Comparison of ENCODE assay signal across 1 cellular context in genomic region chr6:10314163-10314955, GRCh38.
TF ChIP-seq lines count a peak whose summit lies in the region.

No MANE protein-coding gene starts in this region.

TF ChIP-seq in K562, 482 proteins besides CTCF, POLR2A, EP300 and RAD21 (continued from another document and continues in another):
- TF ChIP-seq, protein P1, sequence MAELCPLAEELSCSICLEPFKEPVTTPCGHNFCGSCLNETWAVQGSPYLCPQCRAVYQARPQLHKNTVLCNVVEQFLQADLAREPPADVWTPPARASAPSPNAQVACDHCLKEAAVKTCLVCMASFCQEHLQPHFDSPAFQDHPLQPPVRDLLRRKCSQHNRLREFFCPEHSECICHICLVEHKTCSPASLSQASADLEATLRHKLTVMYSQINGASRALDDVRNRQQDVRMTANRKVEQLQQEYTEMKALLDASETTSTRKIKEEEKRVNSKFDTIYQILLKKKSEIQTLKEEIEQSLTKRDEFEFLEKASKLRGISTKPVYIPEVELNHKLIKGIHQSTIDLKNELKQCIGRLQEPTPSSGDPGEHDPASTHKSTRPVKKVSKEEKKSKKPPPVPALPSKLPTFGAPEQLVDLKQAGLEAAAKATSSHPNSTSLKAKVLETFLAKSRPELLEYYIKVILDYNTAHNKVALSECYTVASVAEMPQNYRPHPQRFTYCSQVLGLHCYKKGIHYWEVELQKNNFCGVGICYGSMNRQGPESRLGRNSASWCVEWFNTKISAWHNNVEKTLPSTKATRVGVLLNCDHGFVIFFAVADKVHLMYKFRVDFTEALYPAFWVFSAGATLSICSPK (IDR thresholded peaks at IDR 0.05; ENCODE audit: borderline replicate concordance) = no peak
- TF ChIP-seq ZNF143 (CRISPR knock-in tag; IDR thresholded peaks at IDR 0.05) (no peak), WHSC1 (IDR thresholded peaks at IDR 0.05; ENCODE audit: low read length) (no peak), ZNF23 (CRISPR knock-in tag; IDR thresholded peaks at IDR 0.05) (no peak), OTX1 (CRISPR knock-in tag; IDR thresholded peaks at IDR 0.05) (no peak), YBX1 (IDR thresholded peaks at IDR 0.05) (no peak), POLR2H (tag; IDR thresholded peaks at IDR 0.05; ENCODE audit: low read depth) (no peak), RNF219 (CRISPR knock-in tag; IDR thresholded peaks at IDR 0.05) (no peak), ZBTB40 (IDR thresholded peaks at IDR 0.05) (no peak; the same call in 1 of the 2 replicates), ZBTB40 (CRISPR knock-in tag; IDR thresholded peaks at IDR 0.05) (no peak), GTF2B (IDR thresholded peaks at IDR 0.05; ENCODE audit: extremely low read depth, insufficient read length) (no peak), MTA3 (IDR thresholded peaks at IDR 0.05; ENCODE audit: borderline replicate concordance) (no peak; the same call in 1 of the 2 replicates), AFF4 (CRISPR knock-in tag; IDR thresholded peaks at IDR 0.05) (no peak), NEUROD1 (IDR thresholded peaks at IDR 0.05; ENCODE audit: borderline replicate concordance, low read depth, low read length, partially characterized antibody) (peak; percentile 31), FIP1L1 (IDR thresholded peaks at IDR 0.05; ENCODE audit: low read depth, low read length, poor library complexity, severe bottlenecking) (no peak), MXI1 (IDR thresholded peaks at IDR 0.05; ENCODE audit: low read depth, low read length) (no peak), SRF (CRISPR knock-in tag; IDR thresholded peaks at IDR 0.05) (no peak), RHOXF2B (CRISPR knock-in tag; conservative IDR thresholded peaks at IDR 0.05) (no peak), FOSL1 (tag; conservative IDR thresholded peaks at IDR 0.05) (peak; percentile 71), POLR2AphosphoS5 (IDR thresholded peaks at IDR 0.05; ENCODE audit: control insufficient read depth, insufficient read depth, low read depth, low read length) (no peak), ZNF174 (CRISPR knock-in tag; IDR thresholded peaks at IDR 0.05) (no peak), ATF1 (CRISPR knock-in tag; IDR thresholded peaks at IDR 0.05) (no peak), ATF1 (tag; IDR thresholded peaks at IDR 0.05) (peak; percentile 93), ZNF224 (CRISPR knock-in tag; IDR thresholded peaks at IDR 0.05) (no peak), FOXJ2 (tag; IDR thresholded peaks at IDR 0.05) (peak; percentile 80), E2F8 (IDR thresholded peaks at IDR 0.05; ENCODE audit: low read depth, partially characterized antibody) (peak; percentile 15)
- TF ChIP-seq, protein P2, sequence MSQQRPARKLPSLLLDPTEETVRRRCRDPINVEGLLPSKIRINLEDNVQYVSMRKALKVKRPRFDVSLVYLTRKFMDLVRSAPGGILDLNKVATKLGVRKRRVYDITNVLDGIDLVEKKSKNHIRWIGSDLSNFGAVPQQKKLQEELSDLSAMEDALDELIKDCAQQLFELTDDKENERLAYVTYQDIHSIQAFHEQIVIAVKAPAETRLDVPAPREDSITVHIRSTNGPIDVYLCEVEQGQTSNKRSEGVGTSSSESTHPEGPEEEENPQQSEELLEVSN (IDR thresholded peaks at IDR 0.05; ENCODE audit: borderline replicate concordance in 1 of 2, extremely low read depth in 1 of 2, insufficient read depth in 1 of 2, insufficient read length in 1 of 2, low read depth in 1 of 2, low read length in 1 of 2, poor library complexity in 1 of 2, severe bottlenecking in 1 of 2) = peak; percentile 59 to 73
- TF ChIP-seq, protein P3, sequence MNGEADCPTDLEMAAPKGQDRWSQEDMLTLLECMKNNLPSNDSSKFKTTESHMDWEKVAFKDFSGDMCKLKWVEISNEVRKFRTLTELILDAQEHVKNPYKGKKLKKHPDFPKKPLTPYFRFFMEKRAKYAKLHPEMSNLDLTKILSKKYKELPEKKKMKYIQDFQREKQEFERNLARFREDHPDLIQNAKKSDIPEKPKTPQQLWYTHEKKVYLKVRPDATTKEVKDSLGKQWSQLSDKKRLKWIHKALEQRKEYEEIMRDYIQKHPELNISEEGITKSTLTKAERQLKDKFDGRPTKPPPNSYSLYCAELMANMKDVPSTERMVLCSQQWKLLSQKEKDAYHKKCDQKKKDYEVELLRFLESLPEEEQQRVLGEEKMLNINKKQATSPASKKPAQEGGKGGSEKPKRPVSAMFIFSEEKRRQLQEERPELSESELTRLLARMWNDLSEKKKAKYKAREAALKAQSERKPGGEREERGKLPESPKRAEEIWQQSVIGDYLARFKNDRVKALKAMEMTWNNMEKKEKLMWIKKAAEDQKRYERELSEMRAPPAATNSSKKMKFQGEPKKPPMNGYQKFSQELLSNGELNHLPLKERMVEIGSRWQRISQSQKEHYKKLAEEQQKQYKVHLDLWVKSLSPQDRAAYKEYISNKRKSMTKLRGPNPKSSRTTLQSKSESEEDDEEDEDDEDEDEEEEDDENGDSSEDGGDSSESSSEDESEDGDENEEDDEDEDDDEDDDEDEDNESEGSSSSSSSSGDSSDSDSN (IDR thresholded peaks at IDR 0.05; ENCODE audit: borderline replicate concordance in 1 of 2, low read depth in 2 of 2, low read length in 2 of 2) = 0 out of 4 replicates have a peak, but pooled peaks of 1 of the 2 experiments have one; percentile 22
- TF ChIP-seq, protein P4, sequence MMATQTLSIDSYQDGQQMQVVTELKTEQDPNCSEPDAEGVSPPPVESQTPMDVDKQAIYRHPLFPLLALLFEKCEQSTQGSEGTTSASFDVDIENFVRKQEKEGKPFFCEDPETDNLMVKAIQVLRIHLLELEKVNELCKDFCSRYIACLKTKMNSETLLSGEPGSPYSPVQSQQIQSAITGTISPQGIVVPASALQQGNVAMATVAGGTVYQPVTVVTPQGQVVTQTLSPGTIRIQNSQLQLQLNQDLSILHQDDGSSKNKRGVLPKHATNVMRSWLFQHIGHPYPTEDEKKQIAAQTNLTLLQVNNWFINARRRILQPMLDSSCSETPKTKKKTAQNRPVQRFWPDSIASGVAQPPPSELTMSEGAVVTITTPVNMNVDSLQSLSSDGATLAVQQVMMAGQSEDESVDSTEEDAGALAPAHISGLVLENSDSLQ (IDR thresholded peaks at IDR 0.05) = peak; percentile 28; the same call in 1 of the 2 replicates
